2 cellular contexts compared by ENCODE assay signal in the genomic region with DNA sequence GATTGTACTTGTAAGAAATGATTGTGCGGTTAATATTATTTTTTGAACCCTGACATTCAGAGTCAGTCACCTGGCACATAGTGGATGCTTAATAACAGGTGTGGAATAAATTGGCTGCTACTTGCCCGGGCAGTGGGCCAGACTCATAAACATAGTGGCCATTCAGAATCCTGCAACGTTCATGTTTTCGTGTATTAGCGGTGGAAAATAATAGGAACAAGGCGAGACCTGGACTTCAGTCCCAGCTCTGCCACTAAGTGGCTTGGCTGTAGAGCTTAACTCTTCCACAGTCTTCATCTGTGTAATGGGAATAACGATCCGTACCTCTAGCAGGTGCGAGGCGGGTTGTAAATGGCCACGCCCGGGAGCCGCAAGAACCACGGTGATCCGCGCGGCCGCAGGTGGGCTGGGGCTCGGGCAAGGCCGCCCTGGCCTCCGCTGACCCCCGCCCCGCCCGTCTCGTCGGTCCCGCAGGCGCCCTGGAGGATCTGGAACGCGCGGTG.
TF ChIP-seq lines count a peak whose summit lies in the region.

No MANE protein-coding gene starts in this region.

TF ChIP-seq in A549, 52 proteins besides CTCF, POLR2A, EP300 and RAD21:
- TF ChIP-seq TFCP2L1 (CRISPR knock-in tag; IDR thresholded peaks at IDR 0.05): no peak
- TF ChIP-seq, protein P1, sequence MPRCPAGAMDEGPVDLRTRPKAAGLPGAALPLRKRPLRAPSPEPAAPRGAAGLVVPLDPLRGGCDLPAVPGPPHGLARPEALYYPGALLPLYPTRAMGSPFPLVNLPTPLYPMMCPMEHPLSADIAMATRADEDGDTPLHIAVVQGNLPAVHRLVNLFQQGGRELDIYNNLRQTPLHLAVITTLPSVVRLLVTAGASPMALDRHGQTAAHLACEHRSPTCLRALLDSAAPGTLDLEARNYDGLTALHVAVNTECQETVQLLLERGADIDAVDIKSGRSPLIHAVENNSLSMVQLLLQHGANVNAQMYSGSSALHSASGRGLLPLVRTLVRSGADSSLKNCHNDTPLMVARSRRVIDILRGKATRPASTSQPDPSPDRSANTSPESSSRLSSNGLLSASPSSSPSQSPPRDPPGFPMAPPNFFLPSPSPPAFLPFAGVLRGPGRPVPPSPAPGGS (IDR thresholded peaks at IDR 0.05): no peak
- no peak for TF ChIP-seq MAZ (IDR thresholded peaks at IDR 0.05; ENCODE audit: borderline replicate concordance, low read depth, low read length)
- no peak for TF ChIP-seq ATOH8 (CRISPR knock-in tag; IDR thresholded peaks at IDR 0.05; ENCODE audit: low read depth)
- TF ChIP-seq NPAS2 (CRISPR knock-in tag; IDR thresholded peaks at IDR 0.05; ENCODE audit: borderline replicate concordance): no peak

TF ChIP-seq in H1, 55 proteins besides CTCF, POLR2A, EP300 and RAD21:
- TF ChIP-seq USF2 (IDR thresholded peaks at IDR 0.05; ENCODE audit: low read length): no peak
- no peak for TF ChIP-seq CBX5 (IDR thresholded peaks at IDR 0.05; ENCODE audit: low read depth, low read length)
- TF ChIP-seq JUN (IDR thresholded peaks at IDR 0.05; ENCODE audit: low read depth, low read length): no peak
- TF ChIP-seq SIX5 (IDR thresholded peaks at IDR 0.05; ENCODE audit: low read depth, low read length): no peak
- no peak for TF ChIP-seq RBBP5 (IDR thresholded peaks at IDR 0.05; ENCODE audit: borderline replicate concordance, low read depth, low read length)
- no peak for TF ChIP-seq SRF (IDR thresholded peaks at IDR 0.05; ENCODE audit: low read depth, low read length)
- no peak for TF ChIP-seq EZH2 (IDR thresholded peaks at IDR 0.05; ENCODE audit: low read depth, low read length, severe bottlenecking)
- TF ChIP-seq MAFK (IDR thresholded peaks at IDR 0.05; ENCODE audit: low read depth, low read length): no peak
- TF ChIP-seq, protein P2, sequence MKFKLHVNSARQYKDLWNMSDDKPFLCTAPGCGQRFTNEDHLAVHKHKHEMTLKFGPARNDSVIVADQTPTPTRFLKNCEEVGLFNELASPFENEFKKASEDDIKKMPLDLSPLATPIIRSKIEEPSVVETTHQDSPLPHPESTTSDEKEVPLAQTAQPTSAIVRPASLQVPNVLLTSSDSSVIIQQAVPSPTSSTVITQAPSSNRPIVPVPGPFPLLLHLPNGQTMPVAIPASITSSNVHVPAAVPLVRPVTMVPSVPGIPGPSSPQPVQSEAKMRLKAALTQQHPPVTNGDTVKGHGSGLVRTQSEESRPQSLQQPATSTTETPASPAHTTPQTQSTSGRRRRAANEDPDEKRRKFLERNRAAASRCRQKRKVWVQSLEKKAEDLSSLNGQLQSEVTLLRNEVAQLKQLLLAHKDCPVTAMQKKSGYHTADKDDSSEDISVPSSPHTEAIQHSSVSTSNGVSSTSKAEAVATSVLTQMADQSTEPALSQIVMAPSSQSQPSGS (IDR thresholded peaks at IDR 0.05; ENCODE audit: low read length): no peak
- no peak for TF ChIP-seq E2F6 (IDR thresholded peaks at IDR 0.05)
